13 cellular contexts compared by ENCODE assay signal in genomic region chr21:34936874-34937563, GRCh38.
A peak's percentile ranks its signal among the peaks of the same experiment; 100 is the strongest.
DNase-seq lines count a peak whose midpoint lies in the region; ATAC-seq, FAIRE-seq and TF ChIP-seq lines count a peak whose summit lies in the region.
"Had no signal": no experiment of that assay in that cellular context is flagged by ENCODE, and none has a peak within 500 bp of the region (broad histone marks: within the 10 kb centered on the region; RNA-seq: fewer than 3 reads in every experiment).

No MANE protein-coding gene starts in this region.

- H3K27me3 ChIP-seq in MM.1S (replicated peaks; ENCODE audit: insufficient read depth, low read length), result no peaks in the 10 kb centered on the region

- H3K27ac Mint-ChIP-seq in Calu3 (ENCODE audit: unreplicated experiment) (no peak overlapping the region), T-helper 17 cell (peak overlapping the region; percentile 96)

- H3K36me3 Mint-ChIP-seq in Calu3 (ENCODE audit: insufficient read depth, unreplicated experiment) (no peaks in the 10 kb centered on the region), T-helper 17 cell (ENCODE audit: low read depth) (peaks cover 2% of the 10 kb centered on the region)

- H3K9me3 Mint-ChIP-seq in Calu3 (ENCODE audit: low read depth, unreplicated experiment), result no peaks in the 10 kb centered on the region

- H3K27ac ChIP-seq in A549, result no peak overlapping the region
- no peak overlapping the region for H3K27ac ChIP-seq in MM.1S (ENCODE audit: low read length)

- no peaks in the 10 kb centered on the region for H3K27me3 Mint-ChIP-seq in Calu3 (ENCODE audit: unreplicated experiment)
- H3K27me3 Mint-ChIP-seq in T-helper 17 cell, result no peaks in the 10 kb centered on the region

- H3K4me1 ChIP-seq in A549 (peaks cover 18% of the 10 kb centered on the region), MM.1S (ENCODE audit: low read length) (peaks cover 5% of the 10 kb centered on the region; the same call in 1 of the 2 replicates)

- POLR2A ChIA-PET in A549 (lab: Yijun Ruan, JAX), result no interaction called here

- TF ChIP-seq RAD21 in A549 (conservative IDR thresholded peaks at IDR 0.05 in 1 of 2, IDR thresholded peaks at IDR 0.05 in 1 of 2), result no peak

- no peak for ATAC-seq in A549
- no peak for ATAC-seq in T-helper 17 cell
- ATAC-seq in GM21381 (IDR thresholded peaks at IDR 0.05; ENCODE audit: unreplicated experiment), result no peak

- H3K9me3 ChIP-seq in A549 (no peaks in the 10 kb centered on the region), T-helper 17 cell (ENCODE audit: control insufficient read depth, low read length, poor library complexity, severe bottlenecking) (no peaks in the 10 kb centered on the region), MM.1S (replicated peaks; ENCODE audit: insufficient read depth, low read length) (no peaks in the 10 kb centered on the region)

- FAIRE-seq in A549 (lab: Jason Lieb, UNC), result no peak

- no TSS peak for BruUV-seq in Calu3 (replicated peaks; lab: Mats Ljungman, UMichigan)

- H3K79me2 ChIP-seq in MM.1S (ENCODE audit: low read length), result no peaks in the 10 kb centered on the region

- no peak for TF ChIP-seq POLR2A in A549 (IDR thresholded peaks at IDR 0.05; ENCODE audit: low read length)

- CTCF ChIA-PET in A549 (lab: Yijun Ruan, JAX) (interaction anchor here (0.6 to 0.7 kb wide), 2 partner anchors 110 to 437 kb away, joined by 3 read pairs; no protein-coding TSS in a partner anchor), Calu3 (lab: Charles Lee) (interaction anchor here (0.6 to 0.7 kb wide), 6 partner anchors 19 to 744 kb away, joined by 3 to 5 read pairs (median 3); no protein-coding TSS in a partner anchor)

- H3K9ac ChIP-seq in MM.1S (ENCODE audit: low read length), result no peak overlapping the region

- H3K4me3 Mint-ChIP-seq in Calu3 (ENCODE audit: low read depth, unreplicated experiment) (no peak overlapping the region), T-helper 17 cell (peak overlapping the region; percentile 66)

- 59% methylated on average over 4 of the region's 4 CpGs for WGBS in A549 (ENCODE audit: missing lambda C conversion rate)

- H3K36me3 ChIP-seq in MM.1S (replicated peaks; ENCODE audit: insufficient read depth, low read length), result no peaks in the 10 kb centered on the region

- H3K9me2 ChIP-seq in MM.1S (replicated peaks; ENCODE audit: insufficient read depth, low read length), result no peaks in the 10 kb centered on the region

- no peak for TF ChIP-seq EP300 in A549 (IDR thresholded peaks at IDR 0.05)

- intact Hi-C loops in Calu3 (cut with micrococcal nuclease; ENCODE audit: unreplicated experiment), result no loop called here

- DNase-seq in A549 (ENCODE audit: low read depth in 1 of 2, low spot score in 1 of 2) (no peak), Calu3 (peak; percentile 12), T-helper 17 cell (no peak), fibroblast of pulmonary artery (ENCODE audit: low read depth) (peak; percentile 42), MM.1S (no peak), T1000 (lab: John Stamatoyannopoulos, UW) (no peak), A172 (ENCODE audit: low spot score) (no peak)
- DNase-seq: activated CD8-positive, alpha-beta memory T cell treated with anti-CD3 and anti-CD28 coated beads for 24 hours; C1 segment of cervical spinal cord; hippocampal formation; NCI-H1105; stimulated activated CD4-positive, alpha-beta T cell treated with anti-CD3 and anti-CD28 coated beads, Interleukin-1b, Interleukin-23, amount 100 ng/mL, for 48 hours had no signal

- H3K4me1 Mint-ChIP-seq in Calu3 (ENCODE audit: low read depth, unreplicated experiment) (peaks cover 46% of the 10 kb centered on the region), T-helper 17 cell (peaks cover 82% of the 10 kb centered on the region)

- no peaks in the 10 kb centered on the region for H3F3A ChIP-seq in MM.1S (ENCODE audit: insufficient read depth, low read length)

- no peak overlapping the region for H2AFZ ChIP-seq in MM.1S (ENCODE audit: low read length)

- H3K4me3 ChIP-seq in A549, result no peak overlapping the region
- no peak overlapping the region for H3K4me3 ChIP-seq in fibroblast of pulmonary artery (replicated peaks; ENCODE audit: low read depth, low read length)
- no peak overlapping the region for H3K4me3 ChIP-seq in MM.1S (ENCODE audit: low read length)

- H4K20me1 ChIP-seq in MM.1S (ENCODE audit: insufficient read depth, low read length), result no peaks in the 10 kb centered on the region

- H3K4me2 ChIP-seq in A549, result peak overlapping the region; percentile 49; the same call in 2 of the 3 replicates
- H3K4me2 ChIP-seq in MM.1S (ENCODE audit: low read depth, low read length), result no peak overlapping the region

- TF ChIP-seq CTCF in A549 (IDR thresholded peaks at IDR 0.05) (no peak), Calu3 (IDR thresholded peaks at IDR 0.05; ENCODE audit: unreplicated experiment) (no peak), fibroblast of pulmonary artery (IDR thresholded peaks at IDR 0.05; ENCODE audit: low read length, missing control alignments) (no peak), MM.1S (IDR thresholded peaks at IDR 0.05; ENCODE audit: low read length) (no peak)

TF ChIP-seq in A549, 52 proteins besides CTCF, POLR2A, EP300 and RAD21:
- no peak for TF ChIP-seq JUNB (IDR thresholded peaks at IDR 0.05)
- TF ChIP-seq ZNF302 (CRISPR knock-in tag; IDR thresholded peaks at IDR 0.05), result no peak
- TF ChIP-seq NFE2L2 (conservative IDR thresholded peaks at IDR 0.05; ENCODE audit: low read length), result no peak
- no peak for TF ChIP-seq HOXB13 (CRISPR knock-in tag; IDR thresholded peaks at IDR 0.05; ENCODE audit: low read depth)
- no peak for TF ChIP-seq RCOR1 (IDR thresholded peaks at IDR 0.05; ENCODE audit: low read depth, low read length)
- no peak for TF ChIP-seq SREBF2 (IDR thresholded peaks at IDR 0.05)
- no peak for TF ChIP-seq RARB (CRISPR knock-in tag; IDR thresholded peaks at IDR 0.05)
- no peak for TF ChIP-seq BHLHE40 (IDR thresholded peaks at IDR 0.05; ENCODE audit: low read depth, low read length)
- no peak for TF ChIP-seq E2F6 (IDR thresholded peaks at IDR 0.05; ENCODE audit: borderline replicate concordance, low read depth)
- no peak for TF ChIP-seq ZFP36 (IDR thresholded peaks at IDR 0.05; ENCODE audit: borderline replicate concordance, partially characterized antibody)
- TF ChIP-seq CHD2 (IDR thresholded peaks at IDR 0.05; ENCODE audit: low read length, partially characterized antibody), result no peak
- TF ChIP-seq HMGXB4 (CRISPR knock-in tag; IDR thresholded peaks at IDR 0.05; ENCODE audit: borderline replicate concordance), result no peak
- TF ChIP-seq RFX5 (IDR thresholded peaks at IDR 0.05), result no peak
- no peak for TF ChIP-seq ZC3H11A (IDR thresholded peaks at IDR 0.05)

Comparison
In these comparisons a context has a peak if more than half of its experiments do, and no peak if none do; other contexts are left out.
1. DNase-seq: peak in Calu3 (single experiment) and fibroblast of pulmonary artery (single experiment); none in A549 (0 of 2), T-helper 17 cell (0 of 3), MM.1S (single experiment), T1000 (single experiment) and A172 (single experiment).